1 cellular context compared by ENCODE assay signal in the genomic region with DNA sequence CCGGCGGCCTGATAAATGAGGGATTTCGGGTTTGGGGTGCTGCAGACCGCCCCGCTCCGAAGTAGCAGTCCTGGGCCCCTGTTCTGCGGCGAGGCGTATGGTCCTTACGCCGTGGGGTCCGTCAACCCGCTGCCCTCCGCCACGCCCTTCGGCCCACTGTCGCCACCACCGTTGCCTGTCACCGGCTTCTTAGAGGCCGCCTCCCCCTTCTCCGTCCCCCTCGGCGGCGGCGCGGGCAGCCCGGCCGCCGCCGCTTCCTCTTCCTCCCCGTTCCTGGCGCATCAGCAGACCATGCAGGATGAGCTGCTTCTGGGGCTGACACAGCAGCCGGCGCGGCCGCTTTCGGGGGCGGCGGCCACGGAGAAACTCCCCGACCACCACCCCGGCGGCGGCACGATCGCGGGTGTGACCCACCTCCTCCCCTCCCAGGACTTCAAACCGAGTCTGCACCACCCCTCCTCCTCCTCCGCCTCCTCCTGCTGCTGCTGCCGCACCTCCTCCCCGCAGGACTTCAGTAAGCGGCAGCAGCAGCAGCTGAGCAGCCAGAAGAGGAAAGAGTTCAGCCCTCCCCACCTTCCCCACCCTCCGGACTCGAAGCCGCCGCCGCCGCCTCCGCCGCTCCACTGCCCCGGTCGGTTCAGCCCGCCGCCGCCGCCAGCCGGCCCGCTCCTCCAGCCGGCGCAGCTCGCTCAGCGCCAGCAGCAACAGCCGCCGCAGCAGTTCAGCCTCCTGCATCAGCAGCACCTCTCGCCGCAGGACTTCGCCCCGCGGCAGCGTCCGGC.
A peak's percentile ranks its signal among the peaks of the same experiment; 100 is the strongest.
TF ChIP-seq lines count a peak whose summit lies in the region.

No MANE protein-coding gene starts in this region.

TF ChIP-seq in K562, 482 proteins besides CTCF, POLR2A, EP300 and RAD21 (continued from another document and continues in another):
- no peak; the same call in 1 of the 2 replicates for TF ChIP-seq ZFX (CRISPR knock-in tag; IDR thresholded peaks at IDR 0.05)
- TF ChIP-seq MYBL2 (IDR thresholded peaks at IDR 0.05; ENCODE audit: low read depth): no peak
- no peak for TF ChIP-seq MYBL2 (CRISPR knock-in tag; IDR thresholded peaks at IDR 0.05; ENCODE audit: borderline replicate concordance)
- TF ChIP-seq SUPT5H (IDR thresholded peaks at IDR 0.05): peak; percentile 31; the same call in 1 of the 2 replicates
- TF ChIP-seq EGR1 (conservative IDR thresholded peaks at IDR 0.05): peak; percentile 49; the same call in 1 of the 2 replicates
- TF ChIP-seq PKNOX1 (IDR thresholded peaks at IDR 0.05): peak; percentile 37
- no peak for TF ChIP-seq MTA2 (IDR thresholded peaks at IDR 0.05; ENCODE audit: low read depth)
- TF ChIP-seq ZNF407 (IDR thresholded peaks at IDR 0.05; ENCODE audit: low read depth): no peak
- peak; percentile 45 for TF ChIP-seq RBBP5 (IDR thresholded peaks at IDR 0.05; ENCODE audit: borderline replicate concordance, insufficient read depth, low read length, poor library complexity, severe bottlenecking)
- TF ChIP-seq ZNF263 (CRISPR knock-in tag; IDR thresholded peaks at IDR 0.05; ENCODE audit: borderline replicate concordance): peak; percentile 90
- TF ChIP-seq, protein P1, sequence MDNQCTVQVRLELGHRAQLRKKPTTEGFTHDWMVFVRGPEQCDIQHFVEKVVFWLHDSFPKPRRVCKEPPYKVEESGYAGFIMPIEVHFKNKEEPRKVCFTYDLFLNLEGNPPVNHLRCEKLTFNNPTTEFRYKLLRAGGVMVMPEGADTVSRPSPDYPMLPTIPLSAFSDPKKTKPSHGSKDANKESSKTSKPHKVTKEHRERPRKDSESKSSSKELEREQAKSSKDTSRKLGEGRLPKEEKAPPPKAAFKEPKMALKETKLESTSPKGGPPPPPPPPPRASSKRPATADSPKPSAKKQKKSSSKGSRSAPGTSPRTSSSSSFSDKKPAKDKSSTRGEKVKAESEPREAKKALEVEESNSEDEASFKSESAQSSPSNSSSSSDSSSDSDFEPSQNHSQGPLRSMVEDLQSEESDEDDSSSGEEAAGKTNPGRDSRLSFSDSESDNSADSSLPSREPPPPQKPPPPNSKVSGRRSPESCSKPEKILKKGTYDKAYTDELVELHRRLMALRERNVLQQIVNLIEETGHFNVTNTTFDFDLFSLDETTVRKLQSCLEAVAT (IDR thresholded peaks at IDR 0.05): peak; percentile 24 to 61; a peak in 2 of 4 replicates
- TF ChIP-seq ZNF766 (CRISPR knock-in tag; conservative IDR thresholded peaks at IDR 0.05): no peak
- TF ChIP-seq, protein P2, sequence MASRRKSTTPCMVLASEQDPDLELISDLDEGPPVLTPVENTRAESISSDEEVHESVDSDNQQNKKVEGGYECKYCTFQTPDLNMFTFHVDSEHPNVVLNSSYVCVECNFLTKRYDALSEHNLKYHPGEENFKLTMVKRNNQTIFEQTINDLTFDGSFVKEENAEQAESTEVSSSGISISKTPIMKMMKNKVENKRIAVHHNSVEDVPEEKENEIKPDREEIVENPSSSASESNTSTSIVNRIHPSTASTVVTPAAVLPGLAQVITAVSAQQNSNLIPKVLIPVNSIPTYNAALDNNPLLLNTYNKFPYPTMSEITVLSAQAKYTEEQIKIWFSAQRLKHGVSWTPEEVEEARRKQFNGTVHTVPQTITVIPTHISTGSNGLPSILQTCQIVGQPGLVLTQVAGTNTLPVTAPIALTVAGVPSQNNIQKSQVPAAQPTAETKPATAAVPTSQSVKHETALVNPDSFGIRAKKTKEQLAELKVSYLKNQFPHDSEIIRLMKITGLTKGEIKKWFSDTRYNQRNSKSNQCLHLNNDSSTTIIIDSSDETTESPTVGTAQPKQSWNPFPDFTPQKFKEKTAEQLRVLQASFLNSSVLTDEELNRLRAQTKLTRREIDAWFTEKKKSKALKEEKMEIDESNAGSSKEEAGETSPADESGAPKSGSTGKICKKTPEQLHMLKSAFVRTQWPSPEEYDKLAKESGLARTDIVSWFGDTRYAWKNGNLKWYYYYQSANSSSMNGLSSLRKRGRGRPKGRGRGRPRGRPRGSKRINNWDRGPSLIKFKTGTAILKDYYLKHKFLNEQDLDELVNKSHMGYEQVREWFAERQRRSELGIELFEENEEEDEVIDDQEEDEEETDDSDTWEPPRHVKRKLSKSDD (conservative IDR thresholded peaks at IDR 0.05; ENCODE audit: low read length): no peak
- TF ChIP-seq BCOR (IDR thresholded peaks at IDR 0.05): peak; percentile 58; the same call in 1 of the 2 replicates
- no peak for TF ChIP-seq ZBTB12 (CRISPR knock-in tag; IDR thresholded peaks at IDR 0.05)
- TF ChIP-seq CTBP1 (IDR thresholded peaks at IDR 0.05; ENCODE audit: borderline replicate concordance): peak; percentile 45; the same call in 1 of the 2 replicates
- TF ChIP-seq RREB1 (CRISPR knock-in tag; IDR thresholded peaks at IDR 0.05): 0 out of 2 replicates have a peak, but pooled peaks have one; percentile 8
- TF ChIP-seq ZBTB17 (CRISPR knock-in tag; IDR thresholded peaks at IDR 0.05): 0 out of 2 replicates have a peak, but pooled peaks have one; percentile 33
- peak in 1 of 2 experiments; percentile 67; a peak in 2 of 4 replicates for TF ChIP-seq SIN3A (IDR thresholded peaks at IDR 0.05; ENCODE audit: borderline replicate concordance in 2 of 2, control insufficient read depth in 1 of 2, low read depth in 2 of 2, low read length in 2 of 2)
- no peak for TF ChIP-seq GMEB1 (CRISPR knock-in tag; IDR thresholded peaks at IDR 0.05)
- TF ChIP-seq, protein P3, sequence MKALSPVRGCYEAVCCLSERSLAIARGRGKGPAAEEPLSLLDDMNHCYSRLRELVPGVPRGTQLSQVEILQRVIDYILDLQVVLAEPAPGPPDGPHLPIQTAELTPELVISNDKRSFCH (CRISPR knock-in tag; IDR thresholded peaks at IDR 0.05): no peak
- TF ChIP-seq, protein P3 (tag; IDR thresholded peaks at IDR 0.05): no peak
